Comparison of ENCODE assay signal across 8 cellular contexts in genomic region chr6:98847767-98848538, GRCh38. TPM values are rescaled to one million over a fixed set of nuclear protein-coding genes. Genes with fewer than 3 reads are reported as not detected.
A peak's percentile ranks its signal among the peaks of the same experiment; 100 is the strongest.
DNase-seq lines count a peak whose midpoint lies in the region; ATAC-seq and TF ChIP-seq lines count a peak whose summit lies in the region.

No MANE protein-coding gene starts in this region.

- H3K9me3 ChIP-seq in AG04450 (ENCODE audit: control insufficient read depth, insufficient read depth, low read length): no peaks in the 10 kb centered on the region; the same call in 1 of the 2 replicates
- no peaks in the 10 kb centered on the region for H3K9me3 ChIP-seq in right lobe of liver
- H3K9me3 ChIP-seq in ascending aorta: no peaks in the 10 kb centered on the region

- peak; percentile 57 for ATAC-seq in GM21423 (IDR thresholded peaks at IDR 0.05; ENCODE audit: unreplicated experiment)
- ATAC-seq in right lobe of liver: peak; percentile 27 to 53 (median 36)

- TF ChIP-seq CTCF in AG04450 (IDR thresholded peaks at IDR 0.05; ENCODE audit: low read depth, low read length) (no peak), WI38 (IDR thresholded peaks at IDR 0.05; ENCODE audit: low read depth, low read length) (no peak), right lobe of liver (IDR thresholded peaks at IDR 0.05) (no peak), ascending aorta (IDR thresholded peaks at IDR 0.05) (no peak)

- H3K27ac ChIP-seq in AG04450 (ENCODE audit: low read depth, low read length) (no peak overlapping the region), right lobe of liver (no peak overlapping the region), ascending aorta (no peak overlapping the region)

- 14% methylated on average over 15 of the region's 52 CpGs for WGBS in right lobe of liver (ENCODE audit: insufficient coverage, low coverage, low lambda C conversion rate, missing lambda C conversion rate)

- intact Hi-C loops in right lobe of liver (cut with DNase I): no loop called here
- intact Hi-C loops in ascending aorta (cut with DNase I): no loop called here

- no peaks in the 10 kb centered on the region for H3K36me3 ChIP-seq in right lobe of liver
- H3K36me3 ChIP-seq in ascending aorta: no peaks in the 10 kb centered on the region

- POLR2A ChIA-PET in AG04450 (lab: Yijun Ruan, JAX): no interaction called here

- TF ChIP-seq POLR2A in right lobe of liver (IDR thresholded peaks at IDR 0.05): no peak

- H3K4me1 ChIP-seq in right lobe of liver (peaks cover 0 to 22% (median 6%) of the 10 kb centered on the region in 4 donors), ascending aorta (peaks cover 11 to 18% of the 10 kb centered on the region in 2 donors)

- peaks cover 55% of the 10 kb centered on the region for H3K27me3 ChIP-seq in AG04450 (ENCODE audit: control insufficient read depth, insufficient read depth, low read length)
- peaks cover 0 to 20% of the 10 kb centered on the region in 2 donors for H3K27me3 ChIP-seq in right lobe of liver
- H3K27me3 ChIP-seq in ascending aorta: peaks cover 22% of the 10 kb centered on the region

- H3K4me3 ChIP-seq in AG04450 (ENCODE audit: low read depth, low read length): 0 out of 2 replicates have a peak overlapping the region, but pooled peaks have one; percentile 17
- 0 out of 2 replicates have a peak overlapping the region, but pooled peaks have one; percentile 2 for H3K4me3 ChIP-seq in WI38 (ENCODE audit: low read depth, low read length)
- no peak overlapping the region for H3K4me3 ChIP-seq in right lobe of liver
- peak overlapping the region in 1 of 2 donors; percentile 33 for H3K4me3 ChIP-seq in ascending aorta

- DNase-seq in AG04450 (ENCODE audit: low read depth, low spot score) (no peak), right lobe of liver (peak in 1 of 3 donors; percentile 50), HCEC 1CT (no peak), NCI-H774 (lab: John Stamatoyannopoulos, UW) (no peak), ascending aorta (ENCODE audit: low spot score in 2 of 2) (no peak), activated gamma-delta T cell treated with Interleukin-2 at 50 U/mL for 16 hours (no peak)

- CTCF ChIA-PET in AG04450 (lab: Charles Lee): interaction anchor here (1.0 to 3.9 kb wide), 5 partner anchors 13 to 1351 kb away, joined by 4 to 30 read pairs (median 14); partner anchors contain the start of gene POU3F2

RNA-seq across cellular contexts. Expression of gene POU3F2, which starts 13.6 kb away (rescaled TPM):
- polyA plus RNA-seq in AG04450 (2011; rRNA removed): not detected in 2 replicates
- polyA minus RNA-seq in AG04450 (2011; rRNA and poly(A)+ RNA removed): not detected in 2 replicates
- total RNA-seq in right lobe of liver (not detected), ascending aorta (not detected)

Comparison
In these comparisons a context has a peak if more than half of its experiments do, and no peak if none do; other contexts are left out.
1. H3K4me3 ChIP-seq: peak in AG04450 (single experiment) and WI38 (single experiment); none in right lobe of liver (0 of 3).